34 cellular contexts compared by ENCODE assay signal in the genomic region with DNA sequence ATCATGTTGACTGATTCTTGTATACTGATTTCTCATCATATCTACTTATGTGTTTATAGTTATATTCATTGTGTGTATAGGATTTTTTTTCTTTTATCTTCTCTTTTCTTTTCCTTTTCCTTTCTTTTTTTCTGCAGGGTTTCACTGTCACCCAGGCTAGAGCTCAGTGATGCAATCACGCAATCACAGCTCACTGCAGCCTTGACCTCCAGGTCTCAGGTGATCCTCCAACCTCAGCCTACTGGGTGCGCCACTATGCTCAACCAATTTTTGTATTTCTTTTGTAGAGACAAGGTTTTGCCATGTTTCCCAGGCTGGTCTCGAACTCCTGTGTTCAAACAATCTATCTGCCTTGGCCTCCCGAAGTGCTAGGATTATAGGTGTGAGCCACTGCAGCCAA. TPM values are rescaled to one million over a fixed set of nuclear protein-coding genes. Genes with fewer than 3 reads are reported as not detected.
"Had no signal": no experiment of that assay in that cellular context is flagged by ENCODE, and none has a peak within 500 bp of the region (broad histone marks: within the 10 kb centered on the region; RNA-seq: fewer than 3 reads in every experiment).

No MANE protein-coding gene starts in this region.

- H3K36me3 ChIP-seq: neutrophil, pancreas, prostate gland, spleen, thoracic aorta, thyroid gland, tibial nerve, upper lobe of left lung, vagina had no signal

- H3K9me3 ChIP-seq: neutrophil, pancreas, prostate gland, spleen, thoracic aorta, thyroid gland, tibial nerve, upper lobe of left lung, vagina had no signal

- H3K4me1 ChIP-seq: pancreas, spleen, thyroid gland, tibial nerve, vagina had no signal

- H3K4me2 ChIP-seq: smooth muscle cell had no signal

- H3K27ac ChIP-seq: neutrophil, pancreas, skin epidermis, spleen, thoracic aorta, thyroid gland, tibial nerve, upper lobe of left lung, vagina had no signal

- H3K4me3 ChIP-seq: pancreas, prostate gland, skin epidermis, smooth muscle cell, spleen, thoracic aorta, thyroid gland, tibial nerve, upper lobe of left lung, vagina had no signal

- FAIRE-seq: pancreas, urothelium cell line had no signal

- DNase-seq: naive B cell; naive thymus-derived CD8-positive, alpha-beta T cell; nephron progenitor cell; nucleus accumbens; pancreas; right cardiac atrium; spleen; stimulated activated CD4-positive, alpha-beta T cell treated with anti-CD3 and anti-CD28 coated beads, Interleukin-12 subunit alpha, Interleukin-12 subunit beta, amount 100 ng/mL, for 4 hours; stimulated activated CD4-positive, alpha-beta T cell treated with anti-CD3 and anti-CD28 coated beads, Interleukin-1b, Interleukin-23, amount 100 ng/mL, for 48 hours; stimulated activated CD4-positive, alpha-beta T cell treated with anti-CD3 and anti-CD28 coated beads, Interleukin-4, amount 100 ng/mL, for 1 hour; stimulated activated CD4-positive, alpha-beta T cell treated with anti-CD3 and anti-CD28 coated beads, Interleukin-4, amount 100 ng/mL, for 4 hours; stimulated activated CD8-positive, alpha-beta memory T cell treated with anti-CD3 and anti-CD28 coated beads, Interleukin-4, amount 100 ng/mL, for 48 hours; stimulated activated naive CD4-positive, alpha-beta T cell; thyroid gland; trophoblast cell; upper lobe of left lung had no signal

- ATAC-seq: naive thymus-derived CD8-positive, alpha-beta T cell; natural killer cell treated with Interleukin-12 subunit alpha and Interleukin-12 subunit beta and Interleukin-15 and Interleukin-18, amount 100 ng/mL, for 72 hours; right cardiac atrium; sciatic nerve; stimulated activated memory B cell treated with anti-CD40 and anti-IgM and Interleukin-4, amounts not matched to agents 10 μg/mL and 1 μg/mL and 100 μg/mL, for 72 hours had no signal

- H3K27me3 ChIP-seq: pancreas, thyroid gland, tibial nerve, upper lobe of left lung, vagina had no signal

RNA-seq across cellular contexts. Expression of a gene that starts 1.6 kb away (rescaled TPM):
- total RNA-seq: naive thymus-derived CD8-positive, alpha-beta T cell; natural killer cell treated with Interleukin-12 subunit alpha and Interleukin-12 subunit beta and Interleukin-15 and Interleukin-18, amount 100 ng/mL, for 72 hours; neural crest cell; omental fat pad; osteocyte; pancreas; posterior vena cava; prostate gland; pulmonary artery endothelial cell; right cardiac atrium; sciatic nerve; smooth muscle cell; spleen; temporal lobe; thoracic aorta; thyroid gland; tibial nerve; upper lobe of left lung; ureter; vagina had no signal
- polyA plus RNA-seq: naive thymus-derived CD8-positive, alpha-beta T cell; pancreas; right cardiac atrium; smooth muscle cell; spleen had no signal

RNA-seq across cellular contexts. Expression of a gene that starts 58.2 kb away (rescaled TPM):
- total RNA-seq: naive thymus-derived CD8-positive, alpha-beta T cell had no signal
- polyA plus RNA-seq: naive thymus-derived CD8-positive, alpha-beta T cell had no signal
